ENCODE assay signal across 8 cellular contexts in genomic region chr1:153490272-153491051, GRCh38. TPM values are rescaled to one million over a fixed set of nuclear protein-coding genes. Genes with fewer than 3 reads are reported as not detected.
DNase-seq lines count a peak whose midpoint lies in the region; ATAC-seq and TF ChIP-seq lines count a peak whose summit lies in the region.

No MANE protein-coding gene starts in this region.

- ATAC-seq in heart right ventricle (peak; percentile 40 to 85 (median 62)), GM18858 (IDR thresholded peaks at IDR 0.05; ENCODE audit: unreplicated experiment) (no peak), HG02678 (IDR thresholded peaks at IDR 0.05; ENCODE audit: unreplicated experiment) (no peak)
- ATAC-seq in stimulated activated naive CD8-positive, alpha-beta T cell treated with anti-CD3 and anti-CD28 coated beads, Interleukin-15, Interleukin-2, amounts not matched to agents 100 U/mL and 50 U/mL, for 24 hours, result peak; percentile 55

- TF ChIP-seq CTCF in heart right ventricle (IDR thresholded peaks at IDR 0.05), result no peak

- H3K27ac Mint-ChIP-seq in activated CD4-positive, alpha-beta T cell treated with anti-CD3 and anti-CD28 coated beads, Interleukin-2, amount 10 ng/mL, durations not matched to agents 24 days and 14 days, result no peak overlapping the region

- peak; percentile 98 for DNase-seq in MV-4-11 (lab: John Stamatoyannopoulos, UW)
- DNase-seq in SJCRH30, result peak; percentile 54 to 75
- DNase-seq in heart right ventricle, result peak; percentile 52 to 75
- no peak for DNase-seq in stimulated activated naive CD8-positive, alpha-beta T cell treated with anti-CD3 and anti-CD28 coated beads, Interleukin-15, Interleukin-2, amounts not matched to agents 100 U/mL and 50 U/mL, for 24 hours
- no peak for DNase-seq in activated CD4-positive, alpha-beta T cell treated with anti-CD3 and anti-CD28 coated beads, Interleukin-2, amount 10 ng/mL, durations not matched to agents 24 days and 14 days

- H3K36me3 ChIP-seq in BLaER1 treated with 17β-estradiol and CSF1 and Interleukin-3, amounts not matched to agents 10 nM and 100 nM, result no peaks in the 10 kb centered on the region
- H3K36me3 ChIP-seq in SJCRH30, result no peaks in the 10 kb centered on the region
- H3K36me3 ChIP-seq in heart right ventricle, result no peaks in the 10 kb centered on the region

- no peak overlapping the region for H3K4me3 Mint-ChIP-seq in activated CD4-positive, alpha-beta T cell treated with anti-CD3 and anti-CD28 coated beads, Interleukin-2, amount 10 ng/mL, durations not matched to agents 24 days and 14 days

- H3K27me3 ChIP-seq in BLaER1 treated with 17β-estradiol and CSF1 and Interleukin-3, amounts not matched to agents 10 nM and 100 nM, result no peaks in the 10 kb centered on the region
- H3K27me3 ChIP-seq in SJCRH30 (no peaks in the 10 kb centered on the region; the same call in 1 of the 2 replicates), heart right ventricle (no peaks in the 10 kb centered on the region)

- no peaks in the 10 kb centered on the region for H4K20me1 ChIP-seq in BLaER1 treated with 17β-estradiol and CSF1 and Interleukin-3, amounts not matched to agents 10 nM and 100 nM

- H3K4me1 ChIP-seq in BLaER1 treated with 17β-estradiol and CSF1 and Interleukin-3, amounts not matched to agents 10 nM and 100 nM, result peaks cover 16 to 81% (median 59%) of the 10 kb centered on the region in 10 experiments
- H3K4me1 ChIP-seq in SJCRH30 (peaks cover 11% of the 10 kb centered on the region; the same call in 1 of the 2 replicates), heart right ventricle (peaks cover 0 to 35% (median 20%) of the 10 kb centered on the region in 9 donors)

- H3K36me3 Mint-ChIP-seq in activated CD4-positive, alpha-beta T cell treated with anti-CD3 and anti-CD28 coated beads, Interleukin-2, amount 10 ng/mL, durations not matched to agents 24 days and 14 days (ENCODE audit: low read depth), result no peaks in the 10 kb centered on the region

- H3K4me1 Mint-ChIP-seq in activated CD4-positive, alpha-beta T cell treated with anti-CD3 and anti-CD28 coated beads, Interleukin-2, amount 10 ng/mL, durations not matched to agents 24 days and 14 days, result peaks cover 3% of the 10 kb centered on the region

- H3K27me3 Mint-ChIP-seq in activated CD4-positive, alpha-beta T cell treated with anti-CD3 and anti-CD28 coated beads, Interleukin-2, amount 10 ng/mL, durations not matched to agents 24 days and 14 days, result peaks cover 28% of the 10 kb centered on the region

- H3K4me2 ChIP-seq in BLaER1 treated with 17β-estradiol and CSF1 and Interleukin-3, amounts not matched to agents 10 nM and 100 nM, result peak overlapping the region in 9 of 11 experiments; percentile 34 to 88 (median 74); a peak in 18 of 22 replicates

- intact Hi-C loops in heart right ventricle (cut with DNase I), result loop anchor here in 1 of 10 donors (1.0 kb wide), 1 partner anchor 8 kb away; no protein-coding TSS in a partner anchor
- intact Hi-C loops in activated CD4-positive, alpha-beta T cell treated with anti-CD3 and anti-CD28 coated beads, Interleukin-2, amount 10 ng/mL, durations not matched to agents 24 days and 14 days (cut with micrococcal nuclease), result no loop called here

- H3K4me3 ChIP-seq in BLaER1 treated with 17β-estradiol and CSF1 and Interleukin-3, amounts not matched to agents 10 nM and 100 nM, result no peak overlapping the region
- H3K4me3 ChIP-seq in SJCRH30 (no peak overlapping the region), heart right ventricle (no peak overlapping the region)

- peak overlapping the region in 6 of 11 experiments; percentile 9 to 66 (median 56); a peak in 11 of 22 replicates for H3K9ac ChIP-seq in BLaER1 treated with 17β-estradiol and CSF1 and Interleukin-3, amounts not matched to agents 10 nM and 100 nM

- H3K9me3 Mint-ChIP-seq in activated CD4-positive, alpha-beta T cell treated with anti-CD3 and anti-CD28 coated beads, Interleukin-2, amount 10 ng/mL, durations not matched to agents 24 days and 14 days, result no peaks in the 10 kb centered on the region

- peak overlapping the region; percentile 11 to 83 (median 57); a peak in 18 of 22 replicates for H3K27ac ChIP-seq in BLaER1 treated with 17β-estradiol and CSF1 and Interleukin-3, amounts not matched to agents 10 nM and 100 nM
- no peak overlapping the region for H3K27ac ChIP-seq in SJCRH30
- peak overlapping the region in 9 of 10 donors; percentile 34 to 75 (median 65) for H3K27ac ChIP-seq in heart right ventricle

- 39 to 51% methylated on average over 12 of the region's 12 CpGs for WGBS in heart right ventricle, 2 donors

- no peaks in the 10 kb centered on the region for H3K9me3 ChIP-seq in BLaER1 treated with 17β-estradiol and CSF1 and Interleukin-3, amounts not matched to agents 10 nM and 100 nM (replicated peaks in 1 of 11)
- H3K9me3 ChIP-seq in SJCRH30 (replicated peaks), result no peaks in the 10 kb centered on the region
- no peaks in the 10 kb centered on the region for H3K9me3 ChIP-seq in heart right ventricle

RNA-seq across cellular contexts. Expression of gene S100A7, which starts 30.0 kb away (rescaled TPM):
- not detected in 2 replicates for total RNA-seq in SJCRH30 (2014; rRNA removed; shearing (Covaris generic))
- total RNA-seq in heart right ventricle, result not detected
- under 1 TPM in 1 of 2 donors, not detected in 1; 0.20 TPM for polyA plus RNA-seq in heart right ventricle
- total RNA-seq in activated CD4-positive, alpha-beta T cell treated with anti-CD3 and anti-CD28 coated beads, Interleukin-2, amount 10 ng/mL, durations not matched to agents 24 days and 14 days, result not detected in 2 replicates

RNA-seq across cellular contexts. Expression of gene S100A6, which starts 45.3 kb away (rescaled TPM):
- 38.8 and 48.3 TPM in 2 replicates for total RNA-seq in SJCRH30 (2014; rRNA removed; shearing (Covaris generic))
- 100 to 1,000 TPM; 237 to 385 (median 294) TPM for total RNA-seq in heart right ventricle
- polyA plus RNA-seq in heart right ventricle, result 1,000 to 10,000 TPM in 1 of 2 donors, 100 to 1,000 TPM in 1; 630 to 2,261 TPM
- 166 and 174 TPM in 2 replicates for total RNA-seq in activated CD4-positive, alpha-beta T cell treated with anti-CD3 and anti-CD28 coated beads, Interleukin-2, amount 10 ng/mL, durations not matched to agents 24 days and 14 days

RNA-seq across cellular contexts. Expression of gene S100A5, which starts 50.3 kb away (rescaled TPM):
- not detected in 2 replicates for total RNA-seq in SJCRH30 (2014; rRNA removed; shearing (Covaris generic))
- not detected for total RNA-seq in heart right ventricle
- polyA plus RNA-seq in heart right ventricle, result not detected
- total RNA-seq in activated CD4-positive, alpha-beta T cell treated with anti-CD3 and anti-CD28 coated beads, Interleukin-2, amount 10 ng/mL, durations not matched to agents 24 days and 14 days, result 2.3 and 2.6 TPM in 2 replicates

RNA-seq across cellular contexts. Expression of gene S100A4, which starts 55.1 kb away (rescaled TPM):
- total RNA-seq in SJCRH30 (2014; rRNA removed; shearing (Covaris generic)), result 1.0 and 2.1 TPM in 2 replicates
- total RNA-seq in heart right ventricle, result 100 to 1,000 TPM in 2 of 10 donors, 10 to 100 TPM in 8; 29.4 to 166 (median 68.1) TPM
- polyA plus RNA-seq in heart right ventricle, result 100 to 1,000 TPM; 196 to 755 TPM
- 132 and 134 TPM in 2 replicates for total RNA-seq in activated CD4-positive, alpha-beta T cell treated with anti-CD3 and anti-CD28 coated beads, Interleukin-2, amount 10 ng/mL, durations not matched to agents 24 days and 14 days

RNA-seq across cellular contexts. Expression of gene S100A3, which starts 58.6 kb away (rescaled TPM):
- 0.38 and 1.0 TPM in 2 replicates for total RNA-seq in SJCRH30 (2014; rRNA removed; shearing (Covaris generic))
- total RNA-seq in heart right ventricle, result 1 to 10 TPM in 3 of 10 donors, under 1 TPM in 1, not detected in 6; 0.30 to 2.9 (median 1.9) TPM
- 1 to 10 TPM; 2.4 to 6.3 TPM for polyA plus RNA-seq in heart right ventricle
- total RNA-seq in activated CD4-positive, alpha-beta T cell treated with anti-CD3 and anti-CD28 coated beads, Interleukin-2, amount 10 ng/mL, durations not matched to agents 24 days and 14 days, result not detected in 2 replicates

Comparison
In these comparisons a context has a peak if more than half of its experiments do, and no peak if none do; other contexts are left out.
1. DNase-seq: peak in MV-4-11 (single experiment), SJCRH30 (2 of 2) and heart right ventricle (2 of 2); none in stimulated activated naive CD8-positive, alpha-beta T cell treated with anti-CD3 and anti-CD28 coated beads, Interleukin-15, Interleukin-2, amounts not matched to agents 100 U/mL and 50 U/mL, for 24 hours (single experiment) and activated CD4-positive, alpha-beta T cell treated with anti-CD3 and anti-CD28 coated beads, Interleukin-2, amount 10 ng/mL, durations not matched to agents 24 days and 14 days (single experiment).
2. ATAC-seq: peak in heart right ventricle (8 of 8) and stimulated activated naive CD8-positive, alpha-beta T cell treated with anti-CD3 and anti-CD28 coated beads, Interleukin-15, Interleukin-2, amounts not matched to agents 100 U/mL and 50 U/mL, for 24 hours (single experiment); none in GM18858 (single experiment) and HG02678 (single experiment).